In genomic region chr3:192011137-192011536, GRCh38 we compare ENCODE assay signal across 18 cellular contexts.
DNase-seq lines count a peak whose midpoint lies in the region; ATAC-seq and TF ChIP-seq lines count a peak whose summit lies in the region.
"Had no signal": no experiment of that assay in that cellular context is flagged by ENCODE, and none has a peak within 500 bp of the region (broad histone marks: within the 10 kb centered on the region; RNA-seq: fewer than 3 reads in every experiment).

No MANE protein-coding gene starts in this region.

- ATAC-seq in esophagus mucosa (peak; percentile 87), GM19328 (IDR thresholded peaks at IDR 0.05; ENCODE audit: unreplicated experiment) (no peak), GM21367 (IDR thresholded peaks at IDR 0.05; ENCODE audit: unreplicated experiment) (no peak)
- ATAC-seq: GM12878, HCT116, HepG2 had no signal

- TF ChIP-seq CTCF in astrocyte of the spinal cord (IDR thresholded peaks at IDR 0.05; ENCODE audit: low read depth, low read length): no peak

- in situ Hi-C loops in astrocyte of the spinal cord (cut with HindIII; ENCODE audit: low sequenced_read_pairs): no loop called here

- DNase-seq in HT1080 (ENCODE audit: low read depth): peak; percentile 54
- peak; percentile 59 for DNase-seq in astrocyte of the spinal cord (ENCODE audit: low read depth, low spot score)
- DNase-seq in midbrain (lab: John Stamatoyannopoulos, UW): peak; percentile 27
- DNase-seq in activated CD4-positive, alpha-beta T cell treated with anti-CD3 and anti-CD28 coated beads for 1 hour: no peak
- DNase-seq in activated naive CD4-positive, alpha-beta T cell treated with Interleukin-2 at 50 U/mL for 16 hours: no peak
- DNase-seq: CD4-positive, alpha-beta T cell; GOT3; KBM-7; NCI-H1436 treated with DMSO at 0.1 percent for 48 hours; NCI-H526; PC-9; SJCRH30 had no signal

- H3K4me3 ChIP-seq in astrocyte of the spinal cord (ENCODE audit: low read depth, low read length): no peak overlapping the region
- H3K4me3 ChIP-seq: GM12878, PC-9, SJCRH30 had no signal

Comparison
In these comparisons a context has a peak if more than half of its experiments do, and no peak if none do; other contexts are left out.
1. DNase-seq: peak in HT1080 (single experiment), astrocyte of the spinal cord (single experiment) and midbrain (single experiment); none in activated CD4-positive, alpha-beta T cell treated with anti-CD3 and anti-CD28 coated beads for 1 hour (single experiment) and activated naive CD4-positive, alpha-beta T cell treated with Interleukin-2 at 50 U/mL for 16 hours (single experiment).